14 cellular contexts compared by ENCODE assay signal in the genomic region with DNA sequence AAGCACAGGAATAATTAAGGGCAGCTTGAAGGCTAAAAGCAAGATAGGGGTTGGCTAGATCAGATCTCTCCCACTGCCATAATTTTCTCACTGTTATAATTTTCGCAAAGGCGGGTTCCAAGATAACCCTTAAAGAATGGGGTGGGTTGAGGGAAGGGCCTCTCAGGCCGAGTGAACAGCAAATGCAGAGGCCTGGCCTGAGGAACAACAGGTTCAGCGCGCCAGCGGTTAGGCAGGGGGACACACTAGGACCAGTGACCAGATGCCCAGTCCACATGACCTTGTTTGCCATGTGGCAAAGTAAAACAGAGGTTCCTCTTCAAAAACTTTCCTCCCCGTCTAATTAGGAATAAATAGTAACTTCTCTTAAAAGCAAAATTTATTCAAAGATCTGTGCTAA. TPM values are rescaled to one million over a fixed set of nuclear protein-coding genes. Genes with fewer than 3 reads are reported as not detected.
DNase-seq lines count a peak whose midpoint lies in the region; ATAC-seq, FAIRE-seq and TF ChIP-seq lines count a peak whose summit lies in the region.
"Had no signal": no experiment of that assay in that cellular context is flagged by ENCODE, and none has a peak within 500 bp of the region (broad histone marks: within the 10 kb centered on the region; RNA-seq: fewer than 3 reads in every experiment).

No MANE protein-coding gene starts in this region.

- no peaks in the 10 kb centered on the region for H3K9me2 ChIP-seq in OCI-LY7 (ENCODE audit: insufficient read depth, low read length)

- H2AFZ ChIP-seq in OCI-LY7 (ENCODE audit: low read length) (peak overlapping the region; percentile 96; the same call in 1 of the 2 replicates), endothelial cell of umbilical vein (ENCODE audit: low read depth, low read length) (peak overlapping the region; percentile 23), neural progenitor cell (replicated peaks) (peak overlapping the region; percentile 98)

- H3K9me1 ChIP-seq in endothelial cell of umbilical vein (replicated peaks; ENCODE audit: control insufficient read depth, extremely low read depth, insufficient read depth, low read length) = no peaks in the 10 kb centered on the region

- no peaks in the 10 kb centered on the region for H3K9me3 ChIP-seq in CD8-positive, alpha-beta memory T cell (ENCODE audit: low read length)
- H3K9me3 ChIP-seq in OCI-LY7 (ENCODE audit: low read length) (no peaks in the 10 kb centered on the region), endothelial cell of umbilical vein (replicated peaks; ENCODE audit: control insufficient read depth, insufficient read depth, low read length) (no peaks in the 10 kb centered on the region), neural progenitor cell (ENCODE audit: low read depth) (no peaks in the 10 kb centered on the region)
- H3K9me3 ChIP-seq: esophagus muscularis mucosa had no signal

- POLR2A ChIA-PET in CD8-positive, alpha-beta memory T cell (lab: Charles Lee) = no interaction called here
- POLR2A ChIA-PET in OCI-LY7 (lab: Charles Lee) = interaction anchor here (0.7 to 2.6 kb wide), 2 partner anchors 12 to 16 kb away, joined by 3 to 8 read pairs; no protein-coding TSS in a partner anchor
- POLR2A ChIA-PET in endothelial cell of umbilical vein (lab: Charles Lee) = no interaction called here

- H3K27ac Mint-ChIP-seq in CD8-positive, alpha-beta memory T cell = peak overlapping the region in 1 of 8 donors; percentile 71
- H3K27ac Mint-ChIP-seq in neural progenitor cell = no peak overlapping the region

- H3K4me3 Mint-ChIP-seq in CD8-positive, alpha-beta memory T cell = peak overlapping the region in 5 of 7 donors; percentile 47 to 94 (median 73)
- no peak overlapping the region for H3K4me3 Mint-ChIP-seq in neural progenitor cell

- peaks cover 25 to 43% (median 37%) of the 10 kb centered on the region in 3 donors for H3K4me1 Mint-ChIP-seq in CD8-positive, alpha-beta memory T cell
- peaks cover 23% of the 10 kb centered on the region for H3K4me1 Mint-ChIP-seq in neural progenitor cell

- no peaks in the 10 kb centered on the region for H3K9me3 Mint-ChIP-seq in CD8-positive, alpha-beta memory T cell
- no peaks in the 10 kb centered on the region for H3K9me3 Mint-ChIP-seq in neural progenitor cell

- peaks cover 34% of the 10 kb centered on the region for H3K79me2 ChIP-seq in OCI-LY7 (ENCODE audit: insufficient read depth, low read depth, low read length)
- H3K79me2 ChIP-seq in endothelial cell of umbilical vein (ENCODE audit: control insufficient read depth, insufficient read depth, low read length) = peaks cover 32% of the 10 kb centered on the region
- peaks cover 40% of the 10 kb centered on the region for H3K79me2 ChIP-seq in neural progenitor cell (ENCODE audit: low read depth)

- H3K9ac ChIP-seq in endothelial cell of umbilical vein (replicated peaks; ENCODE audit: extremely low read depth, insufficient read depth, low read length) = no peak overlapping the region
- no peak overlapping the region for H3K9ac ChIP-seq in neural progenitor cell

- peaks cover 14% of the 10 kb centered on the region for H3F3A ChIP-seq in neural progenitor cell (ENCODE audit: low read depth)

- no peaks in the 10 kb centered on the region for H3K27me3 ChIP-seq in CD8-positive, alpha-beta memory T cell (ENCODE audit: insufficient read depth, low read length, poor library complexity, severe bottlenecking)
- H3K27me3 ChIP-seq in endothelial cell of umbilical vein (ENCODE audit: control insufficient read depth in 2 of 2, insufficient read depth in 2 of 2, low read length in 2 of 2) (no peaks in the 10 kb centered on the region), neural progenitor cell (no peaks in the 10 kb centered on the region)
- H3K27me3 ChIP-seq: esophagus muscularis mucosa had no signal

- intact Hi-C loops in OCI-LY7 (cut with micrococcal nuclease; ENCODE audit: unreplicated experiment) (no loop called here), endothelial cell of umbilical vein (cut with micrococcal nuclease) (no loop called here)

- peaks cover 3 to 23% (median 4%) of the 10 kb centered on the region in 3 donors for H3K36me3 Mint-ChIP-seq in CD8-positive, alpha-beta memory T cell
- peaks cover 11% of the 10 kb centered on the region for H3K36me3 Mint-ChIP-seq in neural progenitor cell

- ATAC-seq in omental fat pad (ENCODE audit: low FRiP score) = no peak

- H3K4me3 ChIP-seq in CD8-positive, alpha-beta memory T cell (ENCODE audit: low read length) = no peak overlapping the region
- H3K4me3 ChIP-seq in OCI-LY7 (ENCODE audit: low read depth, low read length, poor library complexity, severe bottlenecking) = no peak overlapping the region
- H3K4me3 ChIP-seq in endothelial cell of umbilical vein (replicated peaks in 1 of 3; ENCODE audit: insufficient read depth in 1 of 3, low read depth in 1 of 3, low read length in 3 of 3) = no peak overlapping the region
- H3K4me3 ChIP-seq in neural progenitor cell = no peak overlapping the region
- H3K4me3 ChIP-seq: esophagus muscularis mucosa had no signal

- peaks cover 2 to 7% of the 10 kb centered on the region in 2 donors for H3K27me3 Mint-ChIP-seq in CD8-positive, alpha-beta memory T cell
- peaks cover 2% of the 10 kb centered on the region for H3K27me3 Mint-ChIP-seq in neural progenitor cell (ENCODE audit: insufficient read depth, low read depth)

- BruUV-seq in OCI-LY7 (replicated peaks; lab: Mats Ljungman, UMichigan) = no TSS peak
- TSS peak; percentile 23 for BruUV-seq in endothelial cell of umbilical vein (replicated peaks; lab: Mats Ljungman, UMichigan)

- TF ChIP-seq CTCF in OCI-LY7 (conservative IDR thresholded peaks at IDR 0.05; ENCODE audit: low read length) = no peak
- no peak for TF ChIP-seq CTCF in endothelial cell of umbilical vein (IDR thresholded peaks at IDR 0.05; ENCODE audit: extremely low read depth in 1 of 2, insufficient read depth in 1 of 2, low read depth in 1 of 2, low read length in 2 of 2)
- TF ChIP-seq CTCF in neural progenitor cell (IDR thresholded peaks at IDR 0.05) = no peak
- no peak for TF ChIP-seq CTCF in omental fat pad (IDR thresholded peaks at IDR 0.05)

- peaks cover 7% of the 10 kb centered on the region for H3K36me3 ChIP-seq in CD8-positive, alpha-beta memory T cell (ENCODE audit: insufficient read depth, low read length)
- peaks cover 28% of the 10 kb centered on the region for H3K36me3 ChIP-seq in OCI-LY7 (ENCODE audit: insufficient read depth, low read length)
- peaks cover 0 to 2% of the 10 kb centered on the region in 2 experiments for H3K36me3 ChIP-seq in endothelial cell of umbilical vein (ENCODE audit: control insufficient read depth in 2 of 2, extremely low read depth in 1 of 2, insufficient read depth in 2 of 2, low read length in 2 of 2)
- H3K36me3 ChIP-seq in neural progenitor cell = peaks cover 9% of the 10 kb centered on the region

- no peak for DNase-seq in CD8-positive, alpha-beta memory T cell
- no peak for DNase-seq in OCI-LY7 (ENCODE audit: low spot score)
- DNase-seq in endothelial cell of umbilical vein (ENCODE audit: low read depth, low spot score) = no peak
- DNase-seq in neural progenitor cell (ENCODE audit: low spot score) = no peak
- no peak for DNase-seq in GF-D8 (lab: John Stamatoyannopoulos, UW)
- DNase-seq in omental fat pad (ENCODE audit: low spot score) = no peak
- no peak for DNase-seq in DMS79 (lab: John Stamatoyannopoulos, UW)
- no peak for DNase-seq in C1 segment of cervical spinal cord (lab: John Stamatoyannopoulos, UW)
- DNase-seq: activated effector memory CD4-positive, alpha-beta T cell treated with anti-CD3 and anti-CD28 coated beads, Interleukin-2, amount 50 U/mL, for 16 hours; head of caudate nucleus; kidney glomerular epithelial cell; NCI-H1930; NCI-H524 had no signal

- peaks cover 12% of the 10 kb centered on the region for H3K4me1 ChIP-seq in CD8-positive, alpha-beta memory T cell (ENCODE audit: insufficient read depth, low read length)
- H3K4me1 ChIP-seq in OCI-LY7 (ENCODE audit: insufficient read depth, low read length, poor library complexity, severe bottlenecking) (peaks cover 33% of the 10 kb centered on the region), endothelial cell of umbilical vein (ENCODE audit: control insufficient read depth, extremely low read depth, insufficient read depth, low read length) (peaks cover 19% of the 10 kb centered on the region), neural progenitor cell (peaks cover 10% of the 10 kb centered on the region)

- no peak overlapping the region for H3K4me2 ChIP-seq in OCI-LY7 (ENCODE audit: low read length)
- no peak overlapping the region for H3K4me2 ChIP-seq in endothelial cell of umbilical vein (ENCODE audit: insufficient read depth, low read length)
- H3K4me2 ChIP-seq in neural progenitor cell = no peak overlapping the region

- dilution Hi-C loops in endothelial cell of umbilical vein (cut with MboI; ENCODE audit: extremely low pct_ligation_motif_present, low sequenced_read_pairs) = no loop called here

- FAIRE-seq in endothelial cell of umbilical vein (lab: Jason Lieb, UNC) = no peak

- H4K20me1 ChIP-seq in OCI-LY7 (ENCODE audit: insufficient read depth, low read length) = no peaks in the 10 kb centered on the region
- no peaks in the 10 kb centered on the region for H4K20me1 ChIP-seq in endothelial cell of umbilical vein (replicated peaks; ENCODE audit: control insufficient read depth, extremely low read depth, insufficient read depth, low read length)
- peaks cover 25% of the 10 kb centered on the region for H4K20me1 ChIP-seq in neural progenitor cell (ENCODE audit: low read depth)

- CTCF ChIA-PET in CD8-positive, alpha-beta memory T cell (lab: Charles Lee) = interaction anchor here (1.8 kb wide), 1 partner anchor 180 kb away, joined by 5 read pairs; no protein-coding TSS in a partner anchor
- CTCF ChIA-PET in OCI-LY7 (lab: Charles Lee; ENCODE audit: unreplicated experiment) (interaction anchor here (0.5 kb wide), 1 partner anchor 771 kb away, joined by 4 read pairs; no protein-coding TSS in a partner anchor), endothelial cell of umbilical vein (lab: Charles Lee) (interaction anchor here (1.7 kb wide), 1 partner anchor 15 kb away, joined by 3 read pairs; no protein-coding TSS in a partner anchor)

- no peak overlapping the region for H3K27ac ChIP-seq in CD8-positive, alpha-beta memory T cell (ENCODE audit: low read depth, low read length)
- H3K27ac ChIP-seq in OCI-LY7 (ENCODE audit: low read depth, low read length, poor library complexity, severe bottlenecking) (no peak overlapping the region), endothelial cell of umbilical vein (ENCODE audit: insufficient read depth, low read depth, low read length) (no peak overlapping the region), neural progenitor cell (no peak overlapping the region)

- TF ChIP-seq POLR2A in endothelial cell of umbilical vein (IDR thresholded peaks at IDR 0.05; ENCODE audit: low read depth, low read length) = no peak

RNA-seq across cellular contexts. Expression of a gene that starts 1.2 kb away (rescaled TPM):
- 10 to 100 TPM; 59.2 to 68.2 TPM for total RNA-seq in CD8-positive, alpha-beta memory T cell
- polyA plus RNA-seq in CD8-positive, alpha-beta memory T cell = 110 TPM
- total RNA-seq in OCI-LY7 (2014; rRNA removed; shearing (Covaris generic)) = 73.8 and 89.7 TPM in 2 replicates
- total RNA-seq in OCI-LY7 (2022) = 113 and 128 TPM in 2 replicates
- 48.2 and 51.2 TPM in 2 replicates for total RNA-seq in endothelial cell of umbilical vein
- polyA plus RNA-seq in endothelial cell of umbilical vein = 22.6 and 33.0 TPM in 2 replicates
- 48.6 and 51.4 TPM in 2 replicates for polyA plus RNA-seq in endothelial cell of umbilical vein (2011; cell fraction: cytosol; rRNA removed)
- polyA plus RNA-seq in endothelial cell of umbilical vein (2011; cell fraction: nucleus; rRNA removed) = 18.0 and 27.0 TPM in 2 replicates
- 42.9 and 75.7 TPM in 2 replicates for polyA plus RNA-seq in endothelial cell of umbilical vein (2012)
- polyA minus RNA-seq in endothelial cell of umbilical vein = 32.4 and 51.4 TPM in 2 replicates
- 18.8 TPM for polyA minus RNA-seq in endothelial cell of umbilical vein (2011; cell fraction: cytosol; rRNA and poly(A)+ RNA removed)
- 22.7 and 23.3 TPM in 2 replicates for polyA minus RNA-seq in endothelial cell of umbilical vein (2011; cell fraction: nucleus; rRNA and poly(A)+ RNA removed)
- total RNA-seq in neural progenitor cell (ENCODE audit: low replicate concordance) = 54.5 and 86.8 TPM in 2 replicates
- 10 to 100 TPM; 29.7 to 50.4 (median 34.3) TPM for total RNA-seq in omental fat pad

RNA-seq across cellular contexts. Expression of a gene that starts 4.5 kb away (rescaled TPM):
- 1 to 10 TPM; 4.4 to 5.2 TPM for total RNA-seq in CD8-positive, alpha-beta memory T cell
- polyA plus RNA-seq in CD8-positive, alpha-beta memory T cell = 3.3 TPM
- not detected in 2 replicates for total RNA-seq in OCI-LY7 (2014; rRNA removed; shearing (Covaris generic))
- not detected in 2 replicates for total RNA-seq in OCI-LY7 (2022)
- 75.7 and 103 TPM in 2 replicates for total RNA-seq in endothelial cell of umbilical vein
- 30.1 and 43.6 TPM in 2 replicates for polyA plus RNA-seq in endothelial cell of umbilical vein
- polyA plus RNA-seq in endothelial cell of umbilical vein (2011; cell fraction: cytosol; rRNA removed) = 62.3 and 63.8 TPM in 2 replicates
- 51.9 and 72.1 TPM in 2 replicates for polyA plus RNA-seq in endothelial cell of umbilical vein (2011; cell fraction: nucleus; rRNA removed)
- polyA plus RNA-seq in endothelial cell of umbilical vein (2012) = 115 and 118 TPM in 2 replicates
- polyA minus RNA-seq in endothelial cell of umbilical vein = 79.1 and 82.5 TPM in 2 replicates
- 30.6 TPM for polyA minus RNA-seq in endothelial cell of umbilical vein (2011; cell fraction: cytosol; rRNA and poly(A)+ RNA removed)
- 38.9 and 44.6 TPM in 2 replicates for polyA minus RNA-seq in endothelial cell of umbilical vein (2011; cell fraction: nucleus; rRNA and poly(A)+ RNA removed)
- total RNA-seq in neural progenitor cell (ENCODE audit: low replicate concordance) = 112 and 128 TPM in 2 replicates
- 10 to 100 TPM; 14.8 to 32.6 (median 17.9) TPM for total RNA-seq in omental fat pad

Comparison
In these comparisons a context has a peak if more than half of its experiments do, and no peak if none do; other contexts are left out.
1. H2AFZ ChIP-seq: peak in every context shown above with its lines; median percentile 98 in neural progenitor cell; 96 in OCI-LY7; 23 in endothelial cell of umbilical vein.
2. RNA of a gene that starts 4.5 kb away (total RNA-seq): 112 to 128 TPM in neural progenitor cell, 75.7 to 103 TPM in endothelial cell of umbilical vein, 14.8 to 32.6 TPM in omental fat pad and 4.4 to 5.2 TPM in CD8-positive, alpha-beta memory T cell; not detected in OCI-LY7; every median in the first group is over 4 times any median in the second.